8 cellular contexts compared by ENCODE assay signal in the genomic region with DNA sequence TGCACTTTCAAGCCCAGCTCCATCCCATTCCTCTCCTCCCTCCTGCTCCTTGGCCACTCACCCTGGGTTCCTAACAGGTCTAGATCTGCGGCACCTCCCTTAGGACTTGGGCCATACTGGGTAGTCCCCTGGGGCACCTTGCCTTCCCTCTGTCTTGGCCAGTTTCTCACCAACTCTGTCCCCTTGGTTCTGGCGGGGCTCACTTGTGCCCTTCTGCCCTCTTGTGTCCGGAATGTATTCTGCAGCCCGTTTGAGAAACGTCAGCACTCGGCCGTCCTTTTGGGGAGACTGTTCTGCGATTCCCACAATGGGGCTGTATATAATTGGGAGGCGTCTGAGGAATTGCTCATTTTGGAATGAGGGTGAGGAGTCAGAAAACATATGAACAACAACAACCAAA.
DNase-seq lines count a peak whose midpoint lies in the region; ATAC-seq, FAIRE-seq and TF ChIP-seq lines count a peak whose summit lies in the region.

No MANE protein-coding gene starts in this region.

- H3K27ac ChIP-seq in A549: no peak overlapping the region
- H3K27ac ChIP-seq in esophagus muscularis mucosa (replicated peaks in 1 of 4): no peak overlapping the region
- H3K27ac ChIP-seq in osteoblast (ENCODE audit: low read depth, low read length): no peak overlapping the region

- H3K79me2 ChIP-seq in osteoblast (ENCODE audit: insufficient read depth, low read length): no peaks in the 10 kb centered on the region

- H3K27me3 ChIP-seq in esophagus muscularis mucosa: peaks cover 0 to 27% (median 0%) of the 10 kb centered on the region in 4 donors
- H3K27me3 ChIP-seq in osteoblast (ENCODE audit: insufficient read depth, low read length): no peaks in the 10 kb centered on the region

- no peak for FAIRE-seq in A549 (lab: Jason Lieb, UNC)

- WGBS in A549 (ENCODE audit: missing lambda C conversion rate): 0% methylated on average over 8 of the region's 9 CpGs
- 26% methylated on average over 7 of the region's 9 CpGs for WGBS in esophagus muscularis mucosa

- no peaks in the 10 kb centered on the region for H4K20me1 ChIP-seq in osteoblast (ENCODE audit: insufficient read depth, low read length)

- no peak overlapping the region for H3K4me2 ChIP-seq in A549
- H3K4me2 ChIP-seq in osteoblast (ENCODE audit: insufficient read depth, low read length): no peak overlapping the region

- no peak overlapping the region for H2AFZ ChIP-seq in osteoblast (ENCODE audit: low read length)

- no peak for TF ChIP-seq RAD21 in A549 (conservative IDR thresholded peaks at IDR 0.05 in 1 of 2, IDR thresholded peaks at IDR 0.05 in 1 of 2)

- CTCF ChIA-PET in A549 (lab: Yijun Ruan, JAX): interaction anchor here (0.8 to 4.6 kb wide), 5 partner anchors 11 to 1108 kb away, joined by 3 to 35 read pairs (median 21); no protein-coding TSS in a partner anchor

- no peak for TF ChIP-seq POLR2A in A549 (IDR thresholded peaks at IDR 0.05; ENCODE audit: low read length)
- TF ChIP-seq POLR2A in esophagus muscularis mucosa (IDR thresholded peaks at IDR 0.05; ENCODE audit: low read depth): no peak

- POLR2A ChIA-PET in A549 (lab: Yijun Ruan, JAX): no interaction called here

- H3K4me1 ChIP-seq in A549 (no peaks in the 10 kb centered on the region), esophagus muscularis mucosa (peaks cover 3 to 6% (median 4%) of the 10 kb centered on the region in 4 donors), osteoblast (ENCODE audit: insufficient read depth, low read length) (no peaks in the 10 kb centered on the region)

- TF ChIP-seq EP300 in A549 (IDR thresholded peaks at IDR 0.05) (no peak), esophagus muscularis mucosa (IDR thresholded peaks at IDR 0.05) (no peak)

- ATAC-seq in A549 (peak; percentile 52 to 78; a peak in 3 of 6 replicates), GM21717 (IDR thresholded peaks at IDR 0.05; ENCODE audit: unreplicated experiment) (no peak), GM18511 (IDR thresholded peaks at IDR 0.05; ENCODE audit: unreplicated experiment) (no peak), HG03469 (IDR thresholded peaks at IDR 0.05; ENCODE audit: unreplicated experiment) (no peak)

- H3K36me3 ChIP-seq in esophagus muscularis mucosa (no peaks in the 10 kb centered on the region), osteoblast (ENCODE audit: insufficient read depth, low read length) (no peaks in the 10 kb centered on the region)

- intact Hi-C loops in esophagus muscularis mucosa (cut with DNase I): loop anchor here (5.0 to 10.0 kb wide), 2 partner anchors 530 to 962 kb away; partner anchors contain the start of gene CSMD2

- DNase-seq in A549 (ENCODE audit: low read depth in 1 of 2, low spot score in 1 of 2) (peak; percentile 18 to 35), GM12864 (ENCODE audit: low read depth) (no peak), RKO (ENCODE audit: low spot score) (peak; percentile 65), esophagus muscularis mucosa (ENCODE audit: extremely low spot score) (no peak), osteoblast (ENCODE audit: insufficient read length, low spot score, missing footprints) (peak; percentile 86)

- H3K9me3 ChIP-seq in A549 (no peaks in the 10 kb centered on the region), esophagus muscularis mucosa (no peaks in the 10 kb centered on the region), osteoblast (ENCODE audit: low read depth, low read length) (no peaks in the 10 kb centered on the region)

- TF ChIP-seq CTCF in A549 (IDR thresholded peaks at IDR 0.05) (peak; percentile 32), GM12864 (IDR thresholded peaks at IDR 0.05; ENCODE audit: low read depth, low read length, missing control alignments) (peak; percentile 73), esophagus muscularis mucosa (IDR thresholded peaks at IDR 0.05) (peak; percentile 40 to 68 (median 47)), osteoblast (IDR thresholded peaks at IDR 0.05; ENCODE audit: extremely low read depth, low read depth, low read length) (peak; percentile 74)

- no peak overlapping the region for H3K4me3 ChIP-seq in A549
- no peak overlapping the region for H3K4me3 ChIP-seq in GM12864 (ENCODE audit: low read depth, low read length)
- no peak overlapping the region for H3K4me3 ChIP-seq in esophagus muscularis mucosa
- H3K4me3 ChIP-seq in osteoblast (ENCODE audit: insufficient read depth, low read length): no peak overlapping the region

TF ChIP-seq in A549, 52 proteins besides CTCF, POLR2A, EP300 and RAD21:
- TF ChIP-seq HES2 (IDR thresholded peaks at IDR 0.05) (no peak), CBX8 (IDR thresholded peaks at IDR 0.05) (no peak), HOXB5 (CRISPR knock-in tag; IDR thresholded peaks at IDR 0.05) (no peak), JUN (IDR thresholded peaks at IDR 0.05) (no peak), FOSB (CRISPR knock-in tag; IDR thresholded peaks at IDR 0.05) (no peak), ATOH8 (CRISPR knock-in tag; IDR thresholded peaks at IDR 0.05; ENCODE audit: low read depth) (no peak), RNF2 (IDR thresholded peaks at IDR 0.05; ENCODE audit: borderline replicate concordance, low read depth) (no peak), CHD2 (IDR thresholded peaks at IDR 0.05; ENCODE audit: low read length, partially characterized antibody) (no peak), ELK1 (IDR thresholded peaks at IDR 0.05; ENCODE audit: low read depth, low read length) (no peak), HOXA7 (CRISPR knock-in tag; IDR thresholded peaks at IDR 0.05) (no peak), CHD4 (IDR thresholded peaks at IDR 0.05; ENCODE audit: borderline replicate concordance) (no peak), NFE2L2 (conservative IDR thresholded peaks at IDR 0.05; ENCODE audit: low read length) (no peak), TFCP2L1 (CRISPR knock-in tag; IDR thresholded peaks at IDR 0.05) (no peak), GATA3 (IDR thresholded peaks at IDR 0.05; ENCODE audit: borderline replicate concordance) (no peak), PBX3 (IDR thresholded peaks at IDR 0.05) (no peak), ZFP36 (IDR thresholded peaks at IDR 0.05; ENCODE audit: borderline replicate concordance, partially characterized antibody) (no peak), KDM5A (IDR thresholded peaks at IDR 0.05) (no peak)

Comparison
In these comparisons a context has a peak if more than half of its experiments do, and no peak if none do; other contexts are left out.
1. ATAC-seq: peak in A549 (2 of 2); none in GM21717 (single experiment), GM18511 (single experiment) and HG03469 (single experiment).
2. DNase-seq: peak in A549 (2 of 2), RKO (single experiment) and osteoblast (single experiment); none in GM12864 (single experiment) and esophagus muscularis mucosa (single experiment).
3. Peak in every context shown above with its lines, with median percentiles within 50 percentile points of each other: CTCF ChIP-seq.